10 cellular contexts compared by ENCODE assay signal in the genomic region with DNA sequence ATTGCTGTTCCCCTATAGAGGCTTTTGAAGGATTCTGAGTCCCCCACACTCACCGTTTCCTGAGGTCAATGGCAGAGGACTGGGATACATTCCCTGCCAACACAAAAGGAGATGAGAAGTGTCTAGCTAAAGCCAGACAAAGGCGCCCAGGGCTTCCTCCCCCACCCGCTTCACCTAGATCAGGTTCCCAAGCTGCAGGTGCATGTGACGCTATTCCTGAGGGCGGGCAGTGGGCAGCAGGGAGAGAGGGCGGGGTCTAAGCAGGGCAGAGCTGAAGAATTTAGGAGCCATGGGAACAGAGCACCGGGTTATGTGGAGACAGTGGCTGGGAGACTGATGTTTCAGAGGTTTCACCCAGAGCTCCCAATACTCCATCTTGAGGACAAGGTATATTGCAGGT. TPM values are rescaled to one million over a fixed set of nuclear protein-coding genes. Genes with fewer than 3 reads are reported as not detected.
DNase-seq lines count a peak whose midpoint lies in the region; ATAC-seq, FAIRE-seq and TF ChIP-seq lines count a peak whose summit lies in the region.
"Had no signal": no experiment of that assay in that cellular context is flagged by ENCODE, and none has a peak within 500 bp of the region (broad histone marks: within the 10 kb centered on the region; RNA-seq: fewer than 3 reads in every experiment).

No MANE protein-coding gene starts in this region.

- peak overlapping the region; percentile 15; the same call in 1 of the 2 replicates for H3K4me3 ChIP-seq in HUES64 (ENCODE audit: low read length)

- 55% methylated on average over 7 of the region's 7 CpGs for WGBS in HUES64

- peaks cover 44 to 68% of the 10 kb centered on the region in 2 donors for H3K4me1 Mint-ChIP-seq in stimulated activated naive B cell treated with anti-CD40 and anti-IgM and Interleukin-4, amounts not matched to agents 10 μg/mL and 1 μg/mL and 100 μg/mL, for 72 hours

- H3K9ac ChIP-seq in HUES64 (ENCODE audit: low read depth, low read length), result peak overlapping the region; percentile 19; the same call in 1 of the 2 replicates

- H3K4me1 ChIP-seq in HUES64 (ENCODE audit: insufficient read depth, low read length), result peaks cover 28% of the 10 kb centered on the region

- no peaks in the 10 kb centered on the region for H3K9me3 Mint-ChIP-seq in stimulated activated naive B cell treated with anti-CD40 and anti-IgM and Interleukin-4, amounts not matched to agents 10 μg/mL and 1 μg/mL and 100 μg/mL, for 72 hours

- peak overlapping the region; percentile 24; the same call in 1 of the 2 replicates for H3K27ac ChIP-seq in HUES64 (ENCODE audit: low read depth, low read length)

- peaks cover 14 to 27% of the 10 kb centered on the region in 2 donors for H3K36me3 Mint-ChIP-seq in stimulated activated naive B cell treated with anti-CD40 and anti-IgM and Interleukin-4, amounts not matched to agents 10 μg/mL and 1 μg/mL and 100 μg/mL, for 72 hours

- DNase-seq in NCI-H69 (lab: John Stamatoyannopoulos, UW) (peak; percentile 82), iPS DF 19.7 (ENCODE audit: low read depth, low spot score) (peak; percentile 77), GM12891 (ENCODE audit: insufficient read length, low spot score) (no peak), GM19238 (ENCODE audit: insufficient read length, low spot score) (no peak)
- no peak for DNase-seq in stimulated activated naive B cell treated with anti-CD40 and anti-IgM and Interleukin-4, amounts not matched to agents 10 μg/mL and 1 μg/mL and 100 μg/mL, for 72 hours
- DNase-seq in stimulated activated CD8-positive, alpha-beta memory T cell treated with anti-CD3 and anti-CD28 coated beads, Interleukin-4, amount 100 ng/mL, for 48 hours, result no peak
- DNase-seq: left ventricle myocardium superior; stimulated activated CD4-positive, alpha-beta T cell treated with anti-CD3 and anti-CD28 coated beads, Interleukin-4, amount 100 ng/mL, for 1 hour had no signal

- H3K9me3 ChIP-seq in HUES64 (ENCODE audit: insufficient read depth, low read depth, low read length), result no peaks in the 10 kb centered on the region

- no peaks in the 10 kb centered on the region for H3K36me3 ChIP-seq in HUES64 (ENCODE audit: insufficient read depth, low read length)

- ATAC-seq in stimulated activated naive B cell treated with anti-CD40 and anti-IgM and Interleukin-4, amounts not matched to agents 10 μg/mL and 1 μg/mL and 100 μg/mL, for 72 hours (replicated peaks), result no peak
- no peak for ATAC-seq in GM18861 (IDR thresholded peaks at IDR 0.05; ENCODE audit: unreplicated experiment)

- no peak for TF ChIP-seq POLR2A in GM12891 (IDR thresholded peaks at IDR 0.05; ENCODE audit: low read depth, low read length)

- no peaks in the 10 kb centered on the region for H3K27me3 ChIP-seq in HUES64 (ENCODE audit: insufficient read depth, low read length)

- no peaks in the 10 kb centered on the region for H3K27me3 Mint-ChIP-seq in stimulated activated naive B cell treated with anti-CD40 and anti-IgM and Interleukin-4, amounts not matched to agents 10 μg/mL and 1 μg/mL and 100 μg/mL, for 72 hours

- H3K27ac Mint-ChIP-seq in stimulated activated naive B cell treated with anti-CD40 and anti-IgM and Interleukin-4, amounts not matched to agents 10 μg/mL and 1 μg/mL and 100 μg/mL, for 72 hours, result peak overlapping the region; percentile 79

- no peak overlapping the region for H3K4me3 Mint-ChIP-seq in stimulated activated naive B cell treated with anti-CD40 and anti-IgM and Interleukin-4, amounts not matched to agents 10 μg/mL and 1 μg/mL and 100 μg/mL, for 72 hours

- FAIRE-seq in GM12891 (lab: Jason Lieb, UNC), result no peak

TF ChIP-seq in GM12891, 5 proteins besides CTCF, POLR2A, EP300 and RAD21:
- TF ChIP-seq POLR2AphosphoS5 (IDR thresholded peaks at IDR 0.05; ENCODE audit: low read depth, low read length) (no peak), TAF1 (IDR thresholded peaks at IDR 0.05; ENCODE audit: low read depth, low read length) (no peak), POU2F2 (IDR thresholded peaks at IDR 0.05; ENCODE audit: low read depth, low read length) (no peak), PAX5 (IDR thresholded peaks at IDR 0.05; ENCODE audit: insufficient read depth, low read length, severe bottlenecking) (no peak), SPI1 (IDR thresholded peaks at IDR 0.05; ENCODE audit: low read depth, low read length) (no peak)

RNA-seq across cellular contexts. Expression of a gene that starts 6.0 kb away (rescaled TPM):
- 43.1 TPM for polyA plus RNA-seq in HUES64 (2013, experiment 1 of 2)
- 43.6 TPM for polyA plus RNA-seq in HUES64 (2013, experiment 2 of 2)
- polyA plus RNA-seq in GM12891 (2012; ENCODE audit: low read depth, missing spikeins), result 45.2 TPM

RNA-seq across cellular contexts. Expression of a gene that starts 36.4 kb away (rescaled TPM):
- polyA plus RNA-seq in HUES64 (2013, experiment 1 of 2), result 191 TPM
- 190 TPM for polyA plus RNA-seq in HUES64 (2013, experiment 2 of 2)
- 186 TPM for polyA plus RNA-seq in GM12891 (2012; ENCODE audit: low read depth, missing spikeins)

RNA-seq across cellular contexts. Expression of a gene that starts 42.9 kb away (rescaled TPM):
- not detected for polyA plus RNA-seq in HUES64 (2013, experiment 1 of 2)
- polyA plus RNA-seq in HUES64 (2013, experiment 2 of 2), result not detected
- polyA plus RNA-seq in GM12891 (2012; ENCODE audit: low read depth, missing spikeins), result not detected

RNA-seq across cellular contexts. Expression of a gene that starts 50.1 kb away (rescaled TPM):
- 28.1 TPM for polyA plus RNA-seq in HUES64 (2013, experiment 1 of 2)
- 29.2 TPM for polyA plus RNA-seq in HUES64 (2013, experiment 2 of 2)
- 27.8 TPM for polyA plus RNA-seq in GM12891 (2012; ENCODE audit: low read depth, missing spikeins)

Comparison
In these comparisons a context has a peak if more than half of its experiments do, and no peak if none do; other contexts are left out.
1. DNase-seq: peak in NCI-H69 (single experiment) and iPS DF 19.7 (single experiment); none in stimulated activated naive B cell treated with anti-CD40 and anti-IgM and Interleukin-4, amounts not matched to agents 10 μg/mL and 1 μg/mL and 100 μg/mL, for 72 hours (single experiment), GM12891 (single experiment), stimulated activated CD8-positive, alpha-beta memory T cell treated with anti-CD3 and anti-CD28 coated beads, Interleukin-4, amount 100 ng/mL, for 48 hours (single experiment) and GM19238 (single experiment).